ENCODE assay signal across 16 cellular contexts in the genomic region with DNA sequence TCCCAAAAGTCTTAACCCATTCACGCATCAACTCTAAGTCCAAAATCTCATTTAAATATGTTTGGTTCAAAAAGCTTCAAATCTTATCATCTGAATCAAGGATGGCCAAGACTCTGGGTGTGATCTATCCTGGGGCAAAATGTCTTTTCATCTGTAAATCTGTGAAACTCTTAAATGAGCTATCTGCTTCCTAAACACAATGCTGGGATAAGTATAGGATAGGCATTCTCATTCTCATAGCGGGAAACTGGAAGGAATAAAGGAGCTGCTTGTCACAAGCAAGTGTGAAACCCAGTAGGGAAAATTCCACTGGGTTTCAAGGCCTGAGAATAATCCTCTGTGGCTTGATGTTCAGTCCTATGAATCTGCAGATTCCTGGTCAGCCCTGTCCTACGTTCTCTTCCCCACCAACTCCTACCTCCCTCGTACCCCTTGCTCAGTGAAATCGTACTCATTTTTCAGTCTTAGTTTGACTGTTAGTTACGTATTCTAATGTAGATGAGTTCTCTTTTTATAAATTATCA.
A peak's percentile ranks its signal among the peaks of the same experiment; 100 is the strongest.
DNase-seq lines count a peak whose midpoint lies in the region; ATAC-seq and TF ChIP-seq lines count a peak whose summit lies in the region.
"Had no signal": no experiment of that assay in that cellular context is flagged by ENCODE, and none has a peak within 500 bp of the region (broad histone marks: within the 10 kb centered on the region; RNA-seq: fewer than 3 reads in every experiment).

No MANE protein-coding gene starts in this region.

- 0 out of 2 replicates have a peak overlapping the region, but pooled peaks have one; percentile 24 for H3K4me2 ChIP-seq in GM23338
- H3K4me2 ChIP-seq: BLaER1 treated with 17β-estradiol and CSF1 and Interleukin-3, amounts not matched to agents 10 nM and 100 nM had no signal

- no peaks in the 10 kb centered on the region for H3K79me2 ChIP-seq in GM23338 (replicated peaks; ENCODE audit: insufficient read depth)

- no peaks in the 10 kb centered on the region for H3K27me3 ChIP-seq in GM23338 (ENCODE audit: insufficient read depth)
- H3K27me3 ChIP-seq in HUES64 (ENCODE audit: insufficient read depth, low read length): no peaks in the 10 kb centered on the region
- H3K27me3 ChIP-seq: BLaER1 treated with 17β-estradiol and CSF1 and Interleukin-3, amounts not matched to agents 10 nM and 100 nM had no signal

- H3K9ac ChIP-seq in HUES64 (ENCODE audit: low read depth, low read length): no peak overlapping the region
- H3K9ac ChIP-seq: BLaER1 treated with 17β-estradiol and CSF1 and Interleukin-3, amounts not matched to agents 10 nM and 100 nM had no signal

- H3K4me3 Mint-ChIP-seq in GM23338 (no peak overlapping the region), WTC11 (no peak overlapping the region), neural crest cell (no peak overlapping the region)
- H3K4me3 Mint-ChIP-seq in activated naive CD8-positive, alpha-beta T cell treated with anti-CD3 and anti-CD28 coated beads for 36 hours: no peak overlapping the region
- H3K4me3 Mint-ChIP-seq: B cell; CD8-positive, alpha-beta T cell had no signal

- WGBS in HUES64: 68% methylated on average over 4 of the region's 6 CpGs

- H3K27me3 Mint-ChIP-seq in GM23338 (ENCODE audit: insufficient read depth, low read depth, poor library complexity) (no peaks in the 10 kb centered on the region), WTC11 (ENCODE audit: low read depth) (no peaks in the 10 kb centered on the region; the same call in 1 of the 2 replicates), neural crest cell (ENCODE audit: low read depth) (no peaks in the 10 kb centered on the region)
- no peaks in the 10 kb centered on the region for H3K27me3 Mint-ChIP-seq in activated naive CD8-positive, alpha-beta T cell treated with anti-CD3 and anti-CD28 coated beads for 36 hours
- H3K27me3 Mint-ChIP-seq: B cell had no signal

- ATAC-seq in GM23338 (peak; percentile 52; the same call in 2 of the 3 replicates), WTC11 (peak; percentile 49), GM19351 (IDR thresholded peaks at IDR 0.05; ENCODE audit: unreplicated experiment) (no peak), GM21423 (IDR thresholded peaks at IDR 0.05; ENCODE audit: unreplicated experiment) (no peak)
- ATAC-seq: CD8-positive, alpha-beta T cell had no signal

- peaks cover 47% of the 10 kb centered on the region for H3K4me1 ChIP-seq in GM23338 (ENCODE audit: insufficient read depth)
- peaks cover 51% of the 10 kb centered on the region for H3K4me1 ChIP-seq in HUES64 (ENCODE audit: insufficient read depth, low read length)
- H3K4me1 ChIP-seq: BLaER1 treated with 17β-estradiol and CSF1 and Interleukin-3, amounts not matched to agents 10 nM and 100 nM had no signal

- no peak for DNase-seq in GM23338 (ENCODE audit: low spot score)
- no peak for DNase-seq in WTC11 (ENCODE audit: low spot score)
- no peak for DNase-seq in neural crest cell (ENCODE audit: low read depth, low spot score)
- no peak for DNase-seq in activated naive CD8-positive, alpha-beta T cell treated with anti-CD3 and anti-CD28 coated beads for 36 hours
- DNase-seq in pons (ENCODE audit: low spot score): no peak
- DNase-seq: CD8-positive, alpha-beta T cell; DMS153; DMS79; GF-D8; Kasumi-1; KG1 had no signal

- no peaks in the 10 kb centered on the region for H4K20me1 ChIP-seq in GM23338 (replicated peaks; ENCODE audit: insufficient read depth)

- CTCF ChIA-PET in WTC11 (lab: Charles Lee): no interaction called here

- no peaks in the 10 kb centered on the region for H3F3A ChIP-seq in GM23338 (replicated peaks; ENCODE audit: low read depth)

- H3K9me3 ChIP-seq in HUES64 (ENCODE audit: insufficient read depth, low read depth, low read length): no peaks in the 10 kb centered on the region
- H3K9me3 ChIP-seq: BLaER1 treated with 17β-estradiol and CSF1 and Interleukin-3, amounts not matched to agents 10 nM and 100 nM had no signal

- 0 out of 2 replicates have a peak overlapping the region, but pooled peaks have one; percentile 30 for H2AFZ ChIP-seq in GM23338

- H3K27ac ChIP-seq in GM23338 (ENCODE audit: low read depth) (no peak overlapping the region), HUES64 (ENCODE audit: low read depth, low read length) (peak overlapping the region; percentile 2; the same call in 1 of the 2 replicates)
- H3K27ac ChIP-seq: BLaER1 treated with 17β-estradiol and CSF1 and Interleukin-3, amounts not matched to agents 10 nM and 100 nM had no signal

- H3K9me3 Mint-ChIP-seq in GM23338 (no peaks in the 10 kb centered on the region), WTC11 (no peaks in the 10 kb centered on the region), neural crest cell (peaks cover 3% of the 10 kb centered on the region)
- peaks cover 4% of the 10 kb centered on the region for H3K9me3 Mint-ChIP-seq in activated naive CD8-positive, alpha-beta T cell treated with anti-CD3 and anti-CD28 coated beads for 36 hours

- no peaks in the 10 kb centered on the region for H3K9me2 ChIP-seq in GM23338 (ENCODE audit: insufficient read depth)

- H3K27ac Mint-ChIP-seq in GM23338: no peak overlapping the region; the same call in 1 of the 2 replicates
- H3K27ac Mint-ChIP-seq in WTC11: no peak overlapping the region
- peak overlapping the region; percentile 85 for H3K27ac Mint-ChIP-seq in neural crest cell (ENCODE audit: unreplicated experiment)
- no peak overlapping the region for H3K27ac Mint-ChIP-seq in activated naive CD8-positive, alpha-beta T cell treated with anti-CD3 and anti-CD28 coated beads for 36 hours
- H3K27ac Mint-ChIP-seq: B cell; CD8-positive, alpha-beta T cell had no signal

- H3K36me3 Mint-ChIP-seq in GM23338 (ENCODE audit: low read depth) (no peaks in the 10 kb centered on the region), WTC11 (no peaks in the 10 kb centered on the region), neural crest cell (ENCODE audit: low read depth) (peaks cover 2% of the 10 kb centered on the region)
- no peaks in the 10 kb centered on the region for H3K36me3 Mint-ChIP-seq in activated naive CD8-positive, alpha-beta T cell treated with anti-CD3 and anti-CD28 coated beads for 36 hours
- H3K36me3 Mint-ChIP-seq: CD8-positive, alpha-beta T cell had no signal

- H3K4me3 ChIP-seq in GM23338 (no peak overlapping the region), HUES64 (ENCODE audit: low read length) (no peak overlapping the region)
- H3K4me3 ChIP-seq: BLaER1 treated with 17β-estradiol and CSF1 and Interleukin-3, amounts not matched to agents 10 nM and 100 nM had no signal

- H3K36me3 ChIP-seq in GM23338 (ENCODE audit: insufficient read depth): no peaks in the 10 kb centered on the region
- no peaks in the 10 kb centered on the region for H3K36me3 ChIP-seq in HUES64 (ENCODE audit: insufficient read depth, low read length)

- POLR2A ChIA-PET in WTC11 (lab: Charles Lee): no interaction called here

- H3K4me1 Mint-ChIP-seq in GM23338: peaks cover 36% of the 10 kb centered on the region
- peaks cover 56% of the 10 kb centered on the region for H3K4me1 Mint-ChIP-seq in WTC11
- H3K4me1 Mint-ChIP-seq in neural crest cell: peaks cover 47% of the 10 kb centered on the region
- no peaks in the 10 kb centered on the region for H3K4me1 Mint-ChIP-seq in activated naive CD8-positive, alpha-beta T cell treated with anti-CD3 and anti-CD28 coated beads for 36 hours
- H3K4me1 Mint-ChIP-seq: B cell had no signal

- TF ChIP-seq CTCF in GM23338 (conservative IDR thresholded peaks at IDR 0.05; ENCODE audit: low read depth in 2 of 2) (no peak), WTC11 (IDR thresholded peaks at IDR 0.05) (no peak), neural crest cell (conservative IDR thresholded peaks at IDR 0.05) (no peak)

TF ChIP-seq in GM23338, 12 proteins besides CTCF, POLR2A, EP300 and RAD21 (continues in another document):
- no peak for TF ChIP-seq STAT1 (IDR thresholded peaks at IDR 0.05; ENCODE audit: unreplicated experiment)

TF ChIP-seq in WTC11, 78 proteins besides CTCF, POLR2A, EP300 and RAD21:
- no peak for TF ChIP-seq FOXJ3 (CRISPR knock-in tag; IDR thresholded peaks at IDR 0.05; ENCODE audit: borderline replicate concordance)
- no peak for TF ChIP-seq OVOL2 (CRISPR knock-in tag; IDR thresholded peaks at IDR 0.05; ENCODE audit: borderline replicate concordance)
- no peak for TF ChIP-seq GTF2I (CRISPR knock-in tag; conservative IDR thresholded peaks at IDR 0.05)
- TF ChIP-seq, protein P1, sequence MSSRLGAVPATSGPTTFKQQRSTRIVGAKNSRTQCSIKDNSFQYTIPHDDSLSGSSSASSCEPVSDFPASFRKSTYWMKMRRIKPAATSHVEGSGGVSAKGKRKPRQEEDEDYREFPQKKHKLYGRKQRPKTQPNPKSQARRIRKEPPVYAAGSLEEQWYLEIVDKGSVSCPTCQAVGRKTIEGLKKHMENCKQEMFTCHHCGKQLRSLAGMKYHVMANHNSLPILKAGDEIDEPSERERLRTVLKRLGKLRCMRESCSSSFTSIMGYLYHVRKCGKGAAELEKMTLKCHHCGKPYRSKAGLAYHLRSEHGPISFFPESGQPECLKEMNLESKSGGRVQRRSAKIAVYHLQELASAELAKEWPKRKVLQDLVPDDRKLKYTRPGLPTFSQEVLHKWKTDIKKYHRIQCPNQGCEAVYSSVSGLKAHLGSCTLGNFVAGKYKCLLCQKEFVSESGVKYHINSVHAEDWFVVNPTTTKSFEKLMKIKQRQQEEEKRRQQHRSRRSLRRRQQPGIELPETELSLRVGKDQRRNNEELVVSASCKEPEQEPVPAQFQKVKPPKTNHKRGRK (CRISPR knock-in tag; IDR thresholded peaks at IDR 0.05; ENCODE audit: borderline replicate concordance): no peak
- no peak for TF ChIP-seq PRRX2 (CRISPR knock-in tag; IDR thresholded peaks at IDR 0.05)
- no peak for TF ChIP-seq SMAD4 (CRISPR knock-in tag; IDR thresholded peaks at IDR 0.05)
- TF ChIP-seq, protein P2, sequence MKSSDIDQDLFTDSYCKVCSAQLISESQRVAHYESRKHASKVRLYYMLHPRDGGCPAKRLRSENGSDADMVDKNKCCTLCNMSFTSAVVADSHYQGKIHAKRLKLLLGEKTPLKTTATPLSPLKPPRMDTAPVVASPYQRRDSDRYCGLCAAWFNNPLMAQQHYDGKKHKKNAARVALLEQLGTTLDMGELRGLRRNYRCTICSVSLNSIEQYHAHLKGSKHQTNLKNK (CRISPR knock-in tag; IDR thresholded peaks at IDR 0.05): no peak
- TF ChIP-seq SMAD3 (CRISPR knock-in tag; IDR thresholded peaks at IDR 0.05; ENCODE audit: borderline replicate concordance): no peak
- TF ChIP-seq ZNF121 (CRISPR knock-in tag; IDR thresholded peaks at IDR 0.05): no peak
TF ChIP-seq in WTC11: peak in this region for 0.

Comparison
In these comparisons a context has a peak if more than half of its experiments do, and no peak if none do; other contexts are left out.
1. ATAC-seq: peak in GM23338 (single experiment) and WTC11 (single experiment); none in GM19351 (single experiment) and GM21423 (single experiment).